In genomic region chr12:730550-730949, GRCh38 we compare ENCODE assay signal across 26 cellular contexts.
"Had no signal": no experiment of that assay in that cellular context is flagged by ENCODE, and none has a peak within 500 bp of the region (broad histone marks: within the 10 kb centered on the region; RNA-seq: fewer than 3 reads in every experiment).

No MANE protein-coding gene starts in this region.

- H3K9me3 Mint-ChIP-seq: immature natural killer cell had no signal

- DNase-seq: activated CD4-positive, alpha-beta T cell treated with anti-CD3 and anti-CD28 coated beads for 1 hour; activated CD4-positive, alpha-beta T cell treated with anti-CD3 and anti-CD28 coated beads, Interleukin-2, amount 50 U/mL, for 4 hours; activated gamma-delta T cell; activated T-cell treated with anti-CD3 and anti-CD28 coated beads for 4 hours; anterior cingulate cortex; body of pancreas; effector CD4-positive, alpha-beta T cell; glutamatergic neuron; immature natural killer cell; naive B cell; small intestine; stimulated activated CD4-positive, alpha-beta T cell treated with anti-CD3 and anti-CD28 coated beads, Interleukin-15, amount 100 ng/mL, for 24 hours; SW 1271; WERI-Rb-1 had no signal

- H3K27me3 Mint-ChIP-seq: naive B cell; stimulated activated memory B cell treated with anti-CD40 and anti-IgM and Interleukin-4, amounts not matched to agents 10 μg/mL and 1 μg/mL and 100 μg/mL, for 72 hours had no signal

- H3K36me3 Mint-ChIP-seq: immature natural killer cell; neural progenitor cell; stimulated activated memory B cell treated with anti-CD40 and anti-IgM and Interleukin-4, amounts not matched to agents 10 μg/mL and 1 μg/mL and 100 μg/mL, for 72 hours; type B pancreatic cell had no signal

- H3K4me3 ChIP-seq: body of pancreas, cardiac muscle cell, hepatocyte, lung, neural progenitor cell, thoracic aorta, vagina had no signal

- H3K4me3 Mint-ChIP-seq: activated T-helper 1 cell treated with anti-CD3 and anti-CD28 coated beads, Interleukin-12 subunit alpha, Interleukin-12 subunit beta, Interleukin-2, Interleukin-4 antibody, amounts not matched to agents 30 ng/mL and 10 ng/mL and 1 ng/mL, durations not matched to agents 14 hours and 24 hours and 36 hours; immature natural killer cell; naive B cell; neural progenitor cell; stimulated activated memory B cell treated with anti-CD40 and anti-IgM and Interleukin-4, amounts not matched to agents 10 μg/mL and 1 μg/mL and 100 μg/mL, for 72 hours; type B pancreatic cell had no signal

- H3K27ac ChIP-seq: body of pancreas, cardiac muscle cell, hepatocyte, neural progenitor cell, thoracic aorta, vagina, WERI-Rb-1 had no signal

- H3K27ac Mint-ChIP-seq: activated T-helper 1 cell treated with anti-CD3 and anti-CD28 coated beads, Interleukin-12 subunit alpha, Interleukin-12 subunit beta, Interleukin-2, Interleukin-4 antibody, amounts not matched to agents 30 ng/mL and 10 ng/mL and 1 ng/mL, durations not matched to agents 14 hours and 24 hours and 36 hours; immature natural killer cell; neural progenitor cell; stimulated activated memory B cell treated with anti-CD40 and anti-IgM and Interleukin-4, amounts not matched to agents 10 μg/mL and 1 μg/mL and 100 μg/mL, for 72 hours; type B pancreatic cell had no signal

- H3K4me1 ChIP-seq: body of pancreas, neural progenitor cell had no signal

- ATAC-seq: body of pancreas; esophagus mucosa; left lobe of liver; sciatic nerve; stimulated activated memory B cell treated with anti-CD40 and anti-IgM and Interleukin-4, amounts not matched to agents 10 μg/mL and 1 μg/mL and 100 μg/mL, for 72 hours had no signal

- H3K36me3 ChIP-seq: cardiac muscle cell, neural progenitor cell, thoracic aorta, vagina, WERI-Rb-1 had no signal

- H3K27me3 ChIP-seq: body of pancreas, cardiac muscle cell, hepatocyte, neural progenitor cell, vagina had no signal

- H3K9me3 ChIP-seq: body of pancreas, thoracic aorta, vagina had no signal

- H3K4me1 Mint-ChIP-seq: naive B cell; neural progenitor cell; stimulated activated memory B cell treated with anti-CD40 and anti-IgM and Interleukin-4, amounts not matched to agents 10 μg/mL and 1 μg/mL and 100 μg/mL, for 72 hours had no signal
